In the genomic region with DNA sequence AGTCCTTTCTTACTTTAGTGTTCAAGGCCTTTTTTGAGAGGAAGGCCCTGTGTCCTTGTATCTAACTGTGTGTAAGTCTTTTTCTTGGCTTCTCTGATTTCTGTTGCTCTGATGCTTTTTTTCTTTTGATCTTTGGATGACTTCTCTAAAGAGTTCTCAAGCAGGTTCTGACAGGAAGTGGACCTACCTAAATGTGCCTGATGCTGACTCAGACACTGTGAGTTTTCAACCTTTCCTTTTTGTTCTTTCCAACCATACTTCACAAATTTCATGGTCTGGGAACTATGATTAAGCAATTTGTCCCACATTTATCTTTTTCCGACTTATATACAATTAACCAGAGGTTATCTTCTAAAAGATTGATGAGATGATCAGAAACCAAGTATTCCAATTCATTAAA, we compare ENCODE assay signal across 31 cellular contexts.
DNase-seq lines count a peak whose midpoint lies in the region; ATAC-seq, FAIRE-seq and TF ChIP-seq lines count a peak whose summit lies in the region.
"Had no signal": no experiment of that assay in that cellular context is flagged by ENCODE, and none has a peak within 500 bp of the region (broad histone marks: within the 10 kb centered on the region; RNA-seq: fewer than 3 reads in every experiment).

No MANE protein-coding gene starts in this region.

- no peak overlapping the region for H3K4me3 ChIP-seq in OCI-LY7 (ENCODE audit: low read depth, low read length, poor library complexity, severe bottlenecking)
- H3K4me3 ChIP-seq: SJCRH30 had no signal

- no peak for ATAC-seq in activated T-cell treated with anti-CD3 and anti-CD28 coated beads, Interleukin-2, amount 50 U/mL, for 72 hours (replicated peaks in 1 of 2)
- no peak for ATAC-seq in left cardiac atrium
- ATAC-seq: HCT116, HepG2, PC-3, SK-N-SH treated with all-trans-retinoic acid at 6 μM for 48 hours had no signal

- POLR2A ChIA-PET in OCI-LY7 (lab: Charles Lee): no interaction called here

- H3K27ac Mint-ChIP-seq in activated T-cell treated with anti-CD3 and anti-CD28 coated beads, Interleukin-2, amount 50 U/mL, for 72 hours: peak overlapping the region; percentile 27
- H3K27ac Mint-ChIP-seq: CD14-positive monocyte had no signal

- H3K36me3 Mint-ChIP-seq in activated T-cell treated with anti-CD3 and anti-CD28 coated beads, Interleukin-2, amount 50 U/mL, for 72 hours (ENCODE audit: insufficient read depth in 2 of 2): no peaks in the 10 kb centered on the region
- H3K36me3 Mint-ChIP-seq: CD14-positive monocyte; CD8-positive, alpha-beta memory T cell had no signal

- H3K9me2 ChIP-seq in OCI-LY7 (ENCODE audit: insufficient read depth, low read length): no peaks in the 10 kb centered on the region

- no TSS peak for BruUV-seq in OCI-LY7 (replicated peaks; lab: Mats Ljungman, UMichigan)

- H2AFZ ChIP-seq in OCI-LY7 (ENCODE audit: low read length): no peak overlapping the region

- CTCF ChIA-PET in OCI-LY7 (lab: Charles Lee; ENCODE audit: unreplicated experiment): no interaction called here

- no peak for TF ChIP-seq CTCF in OCI-LY7 (conservative IDR thresholded peaks at IDR 0.05; ENCODE audit: low read length)

- intact Hi-C loops in OCI-LY7 (cut with micrococcal nuclease; ENCODE audit: unreplicated experiment) (no loop called here), left cardiac atrium (cut with DNase I) (no loop called here)

- H3K79me2 ChIP-seq in OCI-LY7 (ENCODE audit: insufficient read depth, low read depth, low read length): no peaks in the 10 kb centered on the region

- peak; percentile 47 for FAIRE-seq in colon (lab: Jason Lieb, UNC)
- FAIRE-seq: HepG2 had no signal

- H3K4me1 Mint-ChIP-seq in activated T-cell treated with anti-CD3 and anti-CD28 coated beads, Interleukin-2, amount 50 U/mL, for 72 hours (ENCODE audit: low read depth): no peaks in the 10 kb centered on the region

- no peak overlapping the region for H3K4me2 ChIP-seq in OCI-LY7 (ENCODE audit: low read length)

- no peaks in the 10 kb centered on the region for H3K36me3 ChIP-seq in OCI-LY7 (ENCODE audit: insufficient read depth, low read length)
- H3K36me3 ChIP-seq: BE2C, SJCRH30 had no signal

- H4K20me1 ChIP-seq in OCI-LY7 (ENCODE audit: insufficient read depth, low read length): no peaks in the 10 kb centered on the region

- peaks cover 30% of the 10 kb centered on the region for H3K27me3 Mint-ChIP-seq in activated T-cell treated with anti-CD3 and anti-CD28 coated beads, Interleukin-2, amount 50 U/mL, for 72 hours (ENCODE audit: low read depth)

- H3K4me3 Mint-ChIP-seq in activated T-cell treated with anti-CD3 and anti-CD28 coated beads, Interleukin-2, amount 50 U/mL, for 72 hours: no peak overlapping the region
- H3K4me3 Mint-ChIP-seq: CD14-positive monocyte; CD8-positive, alpha-beta memory T cell had no signal

- no peaks in the 10 kb centered on the region for H3K9me3 ChIP-seq in OCI-LY7 (ENCODE audit: low read length)
- H3K9me3 ChIP-seq: BE2C, SJCRH30 had no signal

- no peak overlapping the region for H3K27ac ChIP-seq in OCI-LY7 (ENCODE audit: low read depth, low read length, poor library complexity, severe bottlenecking)
- H3K27ac ChIP-seq: 22Rv1, SJCRH30 had no signal

- no peak for DNase-seq in activated T-cell treated with anti-CD3 and anti-CD28 coated beads, Interleukin-2, amount 50 U/mL, for 72 hours
- no peak for DNase-seq in activated T-cell treated with anti-CD3 and anti-CD28 coated beads, Interleukin-2, amount 50 U/mL, for 1 hour
- DNase-seq in OCI-LY7 (ENCODE audit: low spot score) (peak; percentile 1), renal cortical epithelial cell (ENCODE audit: low read depth) (peak; percentile 21), GDM1 (lab: John Stamatoyannopoulos, UW) (no peak), left cardiac atrium (no peak)
- no peak for DNase-seq in stimulated activated CD4-positive, alpha-beta T cell treated with anti-CD3 and anti-CD28 coated beads, Interleukin-4, amount 100 ng/mL, for 1 hour
- DNase-seq: ACHN; BE2C; CD8-positive, alpha-beta memory T cell; DMS 273 treated with DMSO at 0.1 percent for 48 hours; DMS79; EL; GF-D8; GOT3; Kasumi-1; NCI-H1105 treated with DMSO at 0.1 percent for 48 hours; NCI-H146; NCI-H1930; NCI-H2107; NCI-H446; NCI-H524 treated with DMSO at 0.1 percent for 48 hours; NCI-H774; PC-3; SJCRH30 had no signal

- no peaks in the 10 kb centered on the region for H3K9me3 Mint-ChIP-seq in activated T-cell treated with anti-CD3 and anti-CD28 coated beads, Interleukin-2, amount 50 U/mL, for 72 hours

- peaks cover 20% of the 10 kb centered on the region for H3K4me1 ChIP-seq in OCI-LY7 (ENCODE audit: insufficient read depth, low read length, poor library complexity, severe bottlenecking)
- H3K4me1 ChIP-seq: BE2C, SJCRH30 had no signal

Comparison
In these comparisons a context has a peak if more than half of its experiments do, and no peak if none do; other contexts are left out.
1. DNase-seq: peak in OCI-LY7 (single experiment) and renal cortical epithelial cell (single experiment); none in activated T-cell treated with anti-CD3 and anti-CD28 coated beads, Interleukin-2, amount 50 U/mL, for 72 hours (0 of 2), activated T-cell treated with anti-CD3 and anti-CD28 coated beads, Interleukin-2, amount 50 U/mL, for 1 hour (single experiment), stimulated activated CD4-positive, alpha-beta T cell treated with anti-CD3 and anti-CD28 coated beads, Interleukin-4, amount 100 ng/mL, for 1 hour (single experiment), GDM1 (single experiment) and left cardiac atrium (single experiment).